15 cellular contexts compared by ENCODE assay signal in genomic region chr3:184713521-184713920, GRCh38. TPM values are rescaled to one million over a fixed set of nuclear protein-coding genes. Genes with fewer than 3 reads are reported as not detected.
A peak's percentile ranks its signal among the peaks of the same experiment; 100 is the strongest.
DNase-seq lines count a peak whose midpoint lies in the region; ATAC-seq and TF ChIP-seq lines count a peak whose summit lies in the region.
"Had no signal": no experiment of that assay in that cellular context is flagged by ENCODE, and none has a peak within 500 bp of the region (broad histone marks: within the 10 kb centered on the region; RNA-seq: fewer than 3 reads in every experiment).

No MANE protein-coding gene starts in this region.

- TF ChIP-seq CTCF in neural crest cell (conservative IDR thresholded peaks at IDR 0.05) (no peak), CD14-positive monocyte (IDR thresholded peaks at IDR 0.05) (no peak)

- H3K9me3 Mint-ChIP-seq in CD4-positive, CD25-positive, alpha-beta regulatory T cell = no peaks in the 10 kb centered on the region
- no peaks in the 10 kb centered on the region for H3K9me3 Mint-ChIP-seq in neural crest cell
- H3K9me3 Mint-ChIP-seq in CD14-positive monocyte = peaks cover 0 to 5% (median 0%) of the 10 kb centered on the region in 7 donors
- H3K9me3 Mint-ChIP-seq: H9 had no signal

- no peak overlapping the region for H3K27ac ChIP-seq in CD4-positive, CD25-positive, alpha-beta regulatory T cell (ENCODE audit: insufficient read depth, low read length, poor library complexity, severe bottlenecking)
- H3K27ac ChIP-seq in SK-N-MC = peak overlapping the region; percentile 97
- H3K27ac ChIP-seq: BLaER1 had no signal

- intact Hi-C loops in CD14-positive monocyte (cut with micrococcal nuclease) = loop anchor here (10.0 kb wide), 2 partner anchors 51 to 129 kb away; no protein-coding TSS in a partner anchor

- peaks cover 9% of the 10 kb centered on the region for H3K36me3 Mint-ChIP-seq in CD4-positive, CD25-positive, alpha-beta regulatory T cell
- peaks cover 12% of the 10 kb centered on the region for H3K36me3 Mint-ChIP-seq in neural crest cell (ENCODE audit: low read depth)
- H3K36me3 Mint-ChIP-seq in CD14-positive monocyte = peaks cover 0 to 4% of the 10 kb centered on the region in 2 donors

- H3K4me3 Mint-ChIP-seq in CD4-positive, CD25-positive, alpha-beta regulatory T cell = peak overlapping the region in 3 of 4 donors; percentile 20 to 81 (median 68)
- H3K4me3 Mint-ChIP-seq in neural crest cell (peak overlapping the region; percentile 83), CD14-positive monocyte (no peak overlapping the region)

- H3K4me1 Mint-ChIP-seq in CD4-positive, CD25-positive, alpha-beta regulatory T cell = peaks cover 19 to 35% (median 28%) of the 10 kb centered on the region in 4 donors
- H3K4me1 Mint-ChIP-seq in neural crest cell = peaks cover 61% of the 10 kb centered on the region
- peaks cover 44% of the 10 kb centered on the region for H3K4me1 Mint-ChIP-seq in CD14-positive monocyte

- no peaks in the 10 kb centered on the region for H3K27me3 Mint-ChIP-seq in CD4-positive, CD25-positive, alpha-beta regulatory T cell
- H3K27me3 Mint-ChIP-seq in neural crest cell (ENCODE audit: low read depth) (no peaks in the 10 kb centered on the region), CD14-positive monocyte (ENCODE audit: low read depth in 3 of 3) (peaks cover 1 to 6% (median 2%) of the 10 kb centered on the region in 3 donors)
- H3K27me3 Mint-ChIP-seq: CD4-positive, alpha-beta memory T cell had no signal

- no peaks in the 10 kb centered on the region for H3K27me3 ChIP-seq in CD4-positive, CD25-positive, alpha-beta regulatory T cell (ENCODE audit: control insufficient read depth, insufficient read depth, low read length)
- H3K27me3 ChIP-seq: BLaER1 had no signal

- peak overlapping the region in 1 of 3 donors; percentile 80 for H3K27ac Mint-ChIP-seq in CD4-positive, CD25-positive, alpha-beta regulatory T cell
- H3K27ac Mint-ChIP-seq in neural crest cell (ENCODE audit: unreplicated experiment) = no peak overlapping the region
- H3K27ac Mint-ChIP-seq in CD14-positive monocyte = no peak overlapping the region
- H3K27ac Mint-ChIP-seq: H9 had no signal

- H3K4me3 ChIP-seq in CD4-positive, CD25-positive, alpha-beta regulatory T cell (ENCODE audit: low read depth, low read length) = no peak overlapping the region
- peak overlapping the region; percentile 88 for H3K4me3 ChIP-seq in SK-N-MC
- H3K4me3 ChIP-seq: BLaER1 had no signal

- peak overlapping the region; percentile 58 for H3K9ac ChIP-seq in SK-N-MC (ENCODE audit: insufficient read length)
- H3K9ac ChIP-seq: BLaER1 had no signal

- H3K9me3 ChIP-seq in CD4-positive, CD25-positive, alpha-beta regulatory T cell (ENCODE audit: control insufficient read depth in 2 of 2, low read length in 2 of 2) = no peaks in the 10 kb centered on the region
- H3K9me3 ChIP-seq in SK-N-MC (ENCODE audit: low read depth, low read length) = no peaks in the 10 kb centered on the region

- H3K4me1 ChIP-seq in CD4-positive, CD25-positive, alpha-beta regulatory T cell (ENCODE audit: control insufficient read depth, insufficient read depth, low read length, poor library complexity, severe bottlenecking) = peaks cover 20% of the 10 kb centered on the region

- DNase-seq in activated CD8-positive, alpha-beta memory T cell treated with anti-CD3 and anti-CD28 coated beads for 24 hours = peak; percentile 30
- DNase-seq in activated CD8-positive, alpha-beta memory T cell treated with anti-CD3 and anti-CD28 coated beads, Interleukin-2, amount 50 U/mL, for 48 hours = no peak
- DNase-seq in CD4-positive, CD25-positive, alpha-beta regulatory T cell = no peak
- DNase-seq in SK-N-MC (ENCODE audit: low read depth, low spot score) = no peak
- no peak for DNase-seq in neural crest cell (ENCODE audit: low read depth, low spot score)
- DNase-seq in NCI-H146 treated with DMSO at 0.1 percent for 48 hours (lab: John Stamatoyannopoulos, UW; ENCODE audit: unreplicated experiment) = no peak
- no peak for DNase-seq in CD14-positive monocyte (ENCODE audit: low spot score)
- DNase-seq in kidney glomerular epithelial cell (lab: John Stamatoyannopoulos, UW) = no peak
- DNase-seq: 8988T; AML-193; CD4-positive, alpha-beta memory T cell; DMS79; GOT3; H9 had no signal

- no peak for ATAC-seq in CD4-positive, CD25-positive, alpha-beta regulatory T cell (ENCODE audit: low read depth in 2 of 2)

- H3K36me3 ChIP-seq in CD4-positive, CD25-positive, alpha-beta regulatory T cell (ENCODE audit: control insufficient read depth, insufficient read depth, low read length) = no peaks in the 10 kb centered on the region
- H3K36me3 ChIP-seq in SK-N-MC (ENCODE audit: insufficient read depth, low read length) = peaks cover 22% of the 10 kb centered on the region
- H3K36me3 ChIP-seq: BLaER1 had no signal

RNA-seq across cellular contexts. Expression of gene MAGEF1, which starts 1.7 kb away (rescaled TPM):
- total RNA-seq in CD4-positive, CD25-positive, alpha-beta regulatory T cell = 5.2 TPM
- 10 to 100 TPM; 19.3 to 27.0 (median 22.1) TPM for polyA plus RNA-seq in CD4-positive, CD25-positive, alpha-beta regulatory T cell
- 76.3 and 80.3 TPM in 2 replicates for total RNA-seq in neural crest cell
- polyA plus RNA-seq in CD14-positive monocyte = 10 to 100 TPM; 12.2 to 14.8 TPM

Comparison
In these comparisons a context has a peak if more than half of its experiments do, and no peak if none do; other contexts are left out.
1. H3K4me3 Mint-ChIP-seq: peak in CD4-positive, CD25-positive, alpha-beta regulatory T cell (3 of 4) and neural crest cell (single experiment); none in CD14-positive monocyte (0 of 2).
2. RNA of gene MAGEF1, which starts 1.7 kb away (total RNA-seq): 76.3 to 80.3 TPM in neural crest cell; 5.2 TPM in CD4-positive, CD25-positive, alpha-beta regulatory T cell (single experiment); every median in the first group is over 10 times any median in the second.